1 cellular context compared by ENCODE assay signal in the genomic region with DNA sequence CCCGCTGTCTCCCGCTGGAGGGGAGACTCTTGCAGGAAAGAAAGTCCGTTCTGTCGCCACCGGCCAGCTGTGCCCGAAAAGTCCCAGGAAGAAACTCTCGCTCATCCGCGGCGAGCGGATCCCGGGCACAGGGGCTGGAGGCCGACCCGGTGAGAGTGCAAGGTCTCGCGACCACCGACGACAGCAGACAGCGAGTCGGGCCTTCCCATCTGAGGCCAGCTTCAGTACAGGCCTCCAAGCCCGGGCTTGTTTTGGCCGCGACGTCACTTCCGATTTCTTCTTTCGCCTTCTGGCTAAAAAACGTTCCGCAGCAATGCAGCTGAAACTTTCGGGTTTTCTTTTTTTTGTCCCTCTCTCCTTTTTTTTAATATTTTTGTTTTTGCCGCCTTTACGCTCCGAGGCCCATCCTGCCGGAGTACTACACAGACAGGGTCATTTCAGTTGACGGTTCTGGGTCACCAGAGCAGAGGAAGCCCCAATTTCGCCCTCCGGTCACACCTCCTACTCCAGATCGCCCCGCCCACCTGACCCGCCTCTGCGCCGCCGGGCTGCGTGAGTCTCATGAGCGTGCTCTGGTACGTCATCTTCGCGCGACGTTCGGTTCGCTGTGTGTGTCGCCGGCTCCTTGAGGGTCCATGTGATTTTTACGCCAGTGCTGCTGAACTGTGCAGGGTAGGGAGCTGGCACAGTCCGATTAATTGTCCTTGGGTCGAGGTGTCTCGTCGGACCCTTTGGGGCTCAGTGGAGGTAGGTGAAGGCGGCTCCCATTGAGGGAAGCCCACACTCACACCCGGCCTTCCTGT.
TF ChIP-seq lines count a peak whose summit lies in the region.

A gene with protein sequence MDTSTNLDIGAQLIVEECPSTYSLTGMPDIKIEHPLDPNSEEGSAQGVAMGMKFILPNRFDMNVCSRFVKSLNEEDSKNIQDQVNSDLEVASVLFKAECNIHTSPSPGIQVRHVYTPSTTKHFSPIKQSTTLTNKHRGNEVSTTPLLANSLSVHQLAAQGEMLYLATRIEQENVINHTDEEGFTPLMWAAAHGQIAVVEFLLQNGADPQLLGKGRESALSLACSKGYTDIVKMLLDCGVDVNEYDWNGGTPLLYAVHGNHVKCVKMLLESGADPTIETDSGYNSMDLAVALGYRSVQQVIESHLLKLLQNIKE (minus strand): TSS at position 474 of the 803 bp plus-strand sequence. CDS start 2,758 bp downstream, outside the sequence.
A gene with protein sequence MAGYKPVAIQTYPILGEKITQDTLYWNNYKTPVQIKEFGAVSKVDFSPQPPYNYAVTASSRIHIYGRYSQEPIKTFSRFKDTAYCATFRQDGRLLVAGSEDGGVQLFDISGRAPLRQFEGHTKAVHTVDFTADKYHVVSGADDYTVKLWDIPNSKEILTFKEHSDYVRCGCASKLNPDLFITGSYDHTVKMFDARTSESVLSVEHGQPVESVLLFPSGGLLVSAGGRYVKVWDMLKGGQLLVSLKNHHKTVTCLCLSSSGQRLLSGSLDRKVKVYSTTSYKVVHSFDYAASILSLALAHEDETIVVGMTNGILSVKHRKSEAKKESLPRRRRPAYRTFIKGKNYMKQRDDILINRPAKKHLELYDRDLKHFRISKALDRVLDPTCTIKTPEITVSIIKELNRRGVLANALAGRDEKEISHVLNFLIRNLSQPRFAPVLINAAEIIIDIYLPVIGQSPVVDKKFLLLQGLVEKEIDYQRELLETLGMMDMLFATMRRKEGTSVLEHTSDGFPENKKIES (plus strand): TSS at position 578 of the 803 bp plus-strand sequence. CDS start 1,602 bp downstream, outside the sequence.

TF ChIP-seq in GM12878, 131 proteins besides CTCF, POLR2A, EP300 and RAD21 (continued from another document and continues in another):
- TF ChIP-seq, protein P1, sequence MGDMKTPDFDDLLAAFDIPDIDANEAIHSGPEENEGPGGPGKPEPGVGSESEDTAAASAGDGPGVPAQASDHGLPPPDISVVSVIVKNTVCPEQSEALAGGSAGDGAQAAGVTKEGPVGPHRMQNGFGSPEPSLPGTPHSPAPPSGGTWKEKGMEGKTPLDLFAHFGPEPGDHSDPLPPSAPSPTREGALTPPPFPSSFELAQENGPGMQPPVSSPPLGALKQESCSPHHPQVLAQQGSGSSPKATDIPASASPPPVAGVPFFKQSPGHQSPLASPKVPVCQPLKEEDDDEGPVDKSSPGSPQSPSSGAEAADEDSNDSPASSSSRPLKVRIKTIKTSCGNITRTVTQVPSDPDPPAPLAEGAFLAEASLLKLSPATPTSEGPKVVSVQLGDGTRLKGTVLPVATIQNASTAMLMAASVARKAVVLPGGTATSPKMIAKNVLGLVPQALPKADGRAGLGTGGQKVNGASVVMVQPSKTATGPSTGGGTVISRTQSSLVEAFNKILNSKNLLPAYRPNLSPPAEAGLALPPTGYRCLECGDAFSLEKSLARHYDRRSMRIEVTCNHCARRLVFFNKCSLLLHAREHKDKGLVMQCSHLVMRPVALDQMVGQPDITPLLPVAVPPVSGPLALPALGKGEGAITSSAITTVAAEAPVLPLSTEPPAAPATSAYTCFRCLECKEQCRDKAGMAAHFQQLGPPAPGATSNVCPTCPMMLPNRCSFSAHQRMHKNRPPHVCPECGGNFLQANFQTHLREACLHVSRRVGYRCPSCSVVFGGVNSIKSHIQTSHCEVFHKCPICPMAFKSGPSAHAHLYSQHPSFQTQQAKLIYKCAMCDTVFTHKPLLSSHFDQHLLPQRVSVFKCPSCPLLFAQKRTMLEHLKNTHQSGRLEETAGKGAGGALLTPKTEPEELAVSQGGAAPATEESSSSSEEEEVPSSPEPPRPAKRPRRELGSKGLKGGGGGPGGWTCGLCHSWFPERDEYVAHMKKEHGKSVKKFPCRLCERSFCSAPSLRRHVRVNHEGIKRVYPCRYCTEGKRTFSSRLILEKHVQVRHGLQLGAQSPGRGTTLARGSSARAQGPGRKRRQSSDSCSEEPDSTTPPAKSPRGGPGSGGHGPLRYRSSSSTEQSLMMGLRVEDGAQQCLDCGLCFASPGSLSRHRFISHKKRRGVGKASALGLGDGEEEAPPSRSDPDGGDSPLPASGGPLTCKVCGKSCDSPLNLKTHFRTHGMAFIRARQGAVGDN (IDR thresholded peaks at IDR 0.05), result peak; percentile 93
- TF ChIP-seq, protein P2, sequence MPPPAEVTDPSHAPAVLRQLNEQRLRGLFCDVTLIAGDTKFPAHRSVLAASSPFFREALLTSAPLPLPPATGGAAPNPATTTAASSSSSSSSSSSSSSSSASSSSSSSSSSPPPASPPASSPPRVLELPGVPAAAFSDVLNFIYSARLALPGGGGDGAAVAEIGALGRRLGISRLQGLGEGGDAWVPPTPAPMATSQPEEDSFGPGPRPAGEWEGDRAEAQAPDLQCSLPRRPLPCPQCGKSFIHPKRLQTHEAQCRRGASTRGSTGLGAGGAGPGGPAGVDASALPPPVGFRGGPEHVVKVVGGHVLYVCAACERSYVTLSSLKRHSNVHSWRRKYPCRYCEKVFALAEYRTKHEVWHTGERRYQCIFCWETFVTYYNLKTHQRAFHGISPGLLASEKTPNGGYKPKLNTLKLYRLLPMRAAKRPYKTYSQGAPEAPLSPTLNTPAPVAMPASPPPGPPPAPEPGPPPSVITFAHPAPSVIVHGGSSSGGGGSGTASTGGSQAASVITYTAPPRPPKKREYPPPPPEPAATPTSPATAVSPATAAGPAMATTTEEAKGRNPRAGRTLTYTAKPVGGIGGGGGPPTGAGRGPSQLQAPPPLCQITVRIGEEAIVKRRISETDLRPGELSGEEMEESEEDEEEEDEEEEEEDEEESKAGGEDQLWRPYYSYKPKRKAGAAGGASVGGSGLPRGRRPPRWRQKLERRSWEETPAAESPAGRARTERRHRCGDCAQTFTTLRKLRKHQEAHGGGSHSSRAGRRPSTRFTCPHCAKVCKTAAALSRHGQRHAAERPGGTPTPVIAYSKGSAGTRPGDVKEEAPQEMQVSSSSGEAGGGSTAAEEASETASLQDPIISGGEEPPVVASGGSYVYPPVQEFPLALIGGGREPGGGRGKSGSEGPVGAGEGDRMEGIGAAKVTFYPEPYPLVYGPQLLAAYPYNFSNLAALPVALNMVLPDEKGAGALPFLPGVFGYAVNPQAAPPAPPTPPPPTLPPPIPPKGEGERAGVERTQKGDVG (CRISPR knock-in tag; IDR thresholded peaks at IDR 0.05), result no peak
- TF ChIP-seq SREBF1 (IDR thresholded peaks at IDR 0.05; ENCODE audit: low read length) (no peak), MXI1 (IDR thresholded peaks at IDR 0.05; ENCODE audit: low read depth, low read length) (peak; percentile 100), TCF12 (IDR thresholded peaks at IDR 0.05; ENCODE audit: low read depth, low read length) (no peak), JUND (IDR thresholded peaks at IDR 0.05; ENCODE audit: low read depth, low read length) (0 out of 2 replicates have a peak, but pooled peaks have one; percentile 47), RCOR1 (conservative IDR thresholded peaks at IDR 0.05; ENCODE audit: low read depth, low read length) (no peak), NFIC (IDR thresholded peaks at IDR 0.05; ENCODE audit: low read depth, low read length) (no peak), SMAD1 (IDR thresholded peaks at IDR 0.05; ENCODE audit: low read depth, partially characterized antibody) (no peak), SIX5 (IDR thresholded peaks at IDR 0.05; ENCODE audit: low read depth, low read length, severe bottlenecking) (no peak), POLR2AphosphoS2 (IDR thresholded peaks at IDR 0.05; ENCODE audit: low read depth, low read length) (no peak; the same call in 1 of the 2 replicates), DPF2 (IDR thresholded peaks at IDR 0.05) (peak; percentile 24), MEF2B (IDR thresholded peaks at IDR 0.05; ENCODE audit: partially characterized antibody, poor library complexity, severe bottlenecking) (peak; percentile 20), SUZ12 (IDR thresholded peaks at IDR 0.05; ENCODE audit: unreplicated experiment) (no peak), GABPA (IDR thresholded peaks at IDR 0.05; ENCODE audit: low read depth) (peak; percentile 83), IKZF1 (conservative IDR thresholded peaks at IDR 0.05) (peak; percentile 56), GATAD2B (conservative IDR thresholded peaks at IDR 0.05; ENCODE audit: low read depth) (no peak), KDM1A (IDR thresholded peaks at IDR 0.05; ENCODE audit: borderline replicate concordance) (no peak), ZNF274 (IDR thresholded peaks at IDR 0.05; ENCODE audit: insufficient read depth, insufficient read length) (no peak), BCL11A (IDR thresholded peaks at IDR 0.05; ENCODE audit: low read depth, low read length) (no peak)
- TF ChIP-seq, protein P3, sequence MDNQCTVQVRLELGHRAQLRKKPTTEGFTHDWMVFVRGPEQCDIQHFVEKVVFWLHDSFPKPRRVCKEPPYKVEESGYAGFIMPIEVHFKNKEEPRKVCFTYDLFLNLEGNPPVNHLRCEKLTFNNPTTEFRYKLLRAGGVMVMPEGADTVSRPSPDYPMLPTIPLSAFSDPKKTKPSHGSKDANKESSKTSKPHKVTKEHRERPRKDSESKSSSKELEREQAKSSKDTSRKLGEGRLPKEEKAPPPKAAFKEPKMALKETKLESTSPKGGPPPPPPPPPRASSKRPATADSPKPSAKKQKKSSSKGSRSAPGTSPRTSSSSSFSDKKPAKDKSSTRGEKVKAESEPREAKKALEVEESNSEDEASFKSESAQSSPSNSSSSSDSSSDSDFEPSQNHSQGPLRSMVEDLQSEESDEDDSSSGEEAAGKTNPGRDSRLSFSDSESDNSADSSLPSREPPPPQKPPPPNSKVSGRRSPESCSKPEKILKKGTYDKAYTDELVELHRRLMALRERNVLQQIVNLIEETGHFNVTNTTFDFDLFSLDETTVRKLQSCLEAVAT (IDR thresholded peaks at IDR 0.05), result peak; percentile 64; the same call in 1 of the 2 replicates
- TF ChIP-seq, protein P4, sequence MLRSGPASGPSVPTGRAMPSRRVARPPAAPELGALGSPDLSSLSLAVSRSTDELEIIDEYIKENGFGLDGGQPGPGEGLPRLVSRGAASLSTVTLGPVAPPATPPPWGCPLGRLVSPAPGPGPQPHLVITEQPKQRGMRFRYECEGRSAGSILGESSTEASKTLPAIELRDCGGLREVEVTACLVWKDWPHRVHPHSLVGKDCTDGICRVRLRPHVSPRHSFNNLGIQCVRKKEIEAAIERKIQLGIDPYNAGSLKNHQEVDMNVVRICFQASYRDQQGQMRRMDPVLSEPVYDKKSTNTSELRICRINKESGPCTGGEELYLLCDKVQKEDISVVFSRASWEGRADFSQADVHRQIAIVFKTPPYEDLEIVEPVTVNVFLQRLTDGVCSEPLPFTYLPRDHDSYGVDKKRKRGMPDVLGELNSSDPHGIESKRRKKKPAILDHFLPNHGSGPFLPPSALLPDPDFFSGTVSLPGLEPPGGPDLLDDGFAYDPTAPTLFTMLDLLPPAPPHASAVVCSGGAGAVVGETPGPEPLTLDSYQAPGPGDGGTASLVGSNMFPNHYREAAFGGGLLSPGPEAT (IDR thresholded peaks at IDR 0.05; ENCODE audit: low read depth), result peak; percentile 80
- TF ChIP-seq, protein P5, sequence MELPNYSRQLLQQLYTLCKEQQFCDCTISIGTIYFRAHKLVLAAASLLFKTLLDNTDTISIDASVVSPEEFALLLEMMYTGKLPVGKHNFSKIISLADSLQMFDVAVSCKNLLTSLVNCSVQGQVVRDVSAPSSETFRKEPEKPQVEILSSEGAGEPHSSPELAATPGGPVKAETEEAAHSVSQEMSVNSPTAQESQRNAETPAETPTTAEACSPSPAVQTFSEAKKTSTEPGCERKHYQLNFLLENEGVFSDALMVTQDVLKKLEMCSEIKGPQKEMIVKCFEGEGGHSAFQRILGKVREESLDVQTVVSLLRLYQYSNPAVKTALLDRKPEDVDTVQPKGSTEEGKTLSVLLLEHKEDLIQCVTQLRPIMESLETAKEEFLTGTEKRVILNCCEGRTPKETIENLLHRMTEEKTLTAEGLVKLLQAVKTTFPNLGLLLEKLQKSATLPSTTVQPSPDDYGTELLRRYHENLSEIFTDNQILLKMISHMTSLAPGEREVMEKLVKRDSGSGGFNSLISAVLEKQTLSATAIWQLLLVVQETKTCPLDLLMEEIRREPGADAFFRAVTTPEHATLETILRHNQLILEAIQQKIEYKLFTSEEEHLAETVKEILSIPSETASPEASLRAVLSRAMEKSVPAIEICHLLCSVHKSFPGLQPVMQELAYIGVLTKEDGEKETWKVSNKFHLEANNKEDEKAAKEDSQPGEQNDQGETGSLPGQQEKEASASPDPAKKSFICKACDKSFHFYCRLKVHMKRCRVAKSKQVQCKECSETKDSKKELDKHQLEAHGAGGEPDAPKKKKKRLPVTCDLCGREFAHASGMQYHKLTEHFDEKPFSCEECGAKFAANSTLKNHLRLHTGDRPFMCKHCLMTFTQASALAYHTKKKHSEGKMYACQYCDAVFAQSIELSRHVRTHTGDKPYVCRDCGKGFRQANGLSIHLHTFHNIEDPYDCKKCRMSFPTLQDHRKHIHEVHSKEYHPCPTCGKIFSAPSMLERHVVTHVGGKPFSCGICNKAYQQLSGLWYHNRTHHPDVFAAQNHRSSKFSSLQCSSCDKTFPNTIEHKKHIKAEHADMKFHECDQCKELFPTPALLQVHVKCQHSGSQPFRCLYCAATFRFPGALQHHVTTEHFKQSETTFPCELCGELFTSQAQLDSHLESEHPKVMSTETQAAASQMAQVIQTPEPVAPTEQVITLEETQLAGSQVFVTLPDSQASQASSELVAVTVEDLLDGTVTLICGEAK (IDR thresholded peaks at IDR 0.05; ENCODE audit: borderline replicate concordance), result peak; percentile 84; the same call in 1 of the 2 replicates
- TF ChIP-seq, protein P6, sequence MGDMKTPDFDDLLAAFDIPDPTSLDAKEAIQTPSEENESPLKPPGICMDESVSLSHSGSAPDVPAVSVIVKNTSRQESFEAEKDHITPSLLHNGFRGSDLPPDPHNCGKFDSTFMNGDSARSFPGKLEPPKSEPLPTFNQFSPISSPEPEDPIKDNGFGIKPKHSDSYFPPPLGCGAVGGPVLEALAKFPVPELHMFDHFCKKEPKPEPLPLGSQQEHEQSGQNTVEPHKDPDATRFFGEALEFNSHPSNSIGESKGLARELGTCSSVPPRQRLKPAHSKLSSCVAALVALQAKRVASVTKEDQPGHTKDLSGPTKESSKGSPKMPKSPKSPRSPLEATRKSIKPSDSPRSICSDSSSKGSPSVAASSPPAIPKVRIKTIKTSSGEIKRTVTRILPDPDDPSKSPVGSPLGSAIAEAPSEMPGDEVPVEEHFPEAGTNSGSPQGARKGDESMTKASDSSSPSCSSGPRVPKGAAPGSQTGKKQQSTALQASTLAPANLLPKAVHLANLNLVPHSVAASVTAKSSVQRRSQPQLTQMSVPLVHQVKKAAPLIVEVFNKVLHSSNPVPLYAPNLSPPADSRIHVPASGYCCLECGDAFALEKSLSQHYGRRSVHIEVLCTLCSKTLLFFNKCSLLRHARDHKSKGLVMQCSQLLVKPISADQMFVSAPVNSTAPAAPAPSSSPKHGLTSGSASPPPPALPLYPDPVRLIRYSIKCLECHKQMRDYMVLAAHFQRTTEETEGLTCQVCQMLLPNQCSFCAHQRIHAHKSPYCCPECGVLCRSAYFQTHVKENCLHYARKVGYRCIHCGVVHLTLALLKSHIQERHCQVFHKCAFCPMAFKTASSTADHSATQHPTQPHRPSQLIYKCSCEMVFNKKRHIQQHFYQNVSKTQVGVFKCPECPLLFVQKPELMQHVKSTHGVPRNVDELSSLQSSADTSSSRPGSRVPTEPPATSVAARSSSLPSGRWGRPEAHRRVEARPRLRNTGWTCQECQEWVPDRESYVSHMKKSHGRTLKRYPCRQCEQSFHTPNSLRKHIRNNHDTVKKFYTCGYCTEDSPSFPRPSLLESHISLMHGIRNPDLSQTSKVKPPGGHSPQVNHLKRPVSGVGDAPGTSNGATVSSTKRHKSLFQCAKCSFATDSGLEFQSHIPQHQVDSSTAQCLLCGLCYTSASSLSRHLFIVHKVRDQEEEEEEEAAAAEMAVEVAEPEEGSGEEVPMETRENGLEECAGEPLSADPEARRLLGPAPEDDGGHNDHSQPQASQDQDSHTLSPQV (IDR thresholded peaks at IDR 0.05), result no peak; the same call in 1 of the 2 replicates
